ENCODE assay signal across 1 cellular context in genomic region chr6:130853555-130854183, GRCh38.
A peak's percentile ranks its signal among the peaks of the same experiment; 100 is the strongest.
TF ChIP-seq lines count a peak whose summit lies in the region.

No MANE protein-coding gene starts in this region.

TF ChIP-seq in IMR-90, 13 proteins besides CTCF, POLR2A, EP300 and RAD21:
- TF ChIP-seq MAZ (IDR thresholded peaks at IDR 0.05; ENCODE audit: borderline replicate concordance, low read depth, low read length) (no peak), RCOR1 (IDR thresholded peaks at IDR 0.05; ENCODE audit: insufficient replicate concordance, low read length) (peak; percentile 38), MXI1 (IDR thresholded peaks at IDR 0.05; ENCODE audit: borderline replicate concordance, low read depth, low read length) (no peak), MAFK (IDR thresholded peaks at IDR 0.05; ENCODE audit: low read depth, low read length) (no peak), RFX5 (IDR thresholded peaks at IDR 0.05; ENCODE audit: low read depth, low read length) (no peak)
TF ChIP-seq in IMR-90: peak in this region for 1.
